18 cellular contexts compared by ENCODE assay signal in genomic region chr5:68249520-68249919, GRCh38. TPM values are rescaled to one million over a fixed set of nuclear protein-coding genes. Genes with fewer than 3 reads are reported as not detected.
DNase-seq lines count a peak whose midpoint lies in the region; ATAC-seq and TF ChIP-seq lines count a peak whose summit lies in the region.
"Had no signal": no experiment of that assay in that cellular context is flagged by ENCODE, and none has a peak within 500 bp of the region (broad histone marks: within the 10 kb centered on the region; RNA-seq: fewer than 3 reads in every experiment).

No MANE protein-coding gene starts in this region.

- peak overlapping the region; percentile 69 to 81 for H3K27ac ChIP-seq in right atrium auricular region
- H3K27ac ChIP-seq: foreskin keratinocyte had no signal

- peaks cover 0 to 77% of the 10 kb centered on the region in 2 donors for H3K4me1 ChIP-seq in right atrium auricular region

- H3K27me3 Mint-ChIP-seq in dendritic cell treated with granulocyte-macrophage colony-stimulating factor and Interleukin-4, amounts not matched to agents 40 ng/mL and 50 ng/mL, for 4 days: no peaks in the 10 kb centered on the region
- H3K27me3 Mint-ChIP-seq in nephron progenitor cell (ENCODE audit: low read depth, poor library complexity): no peaks in the 10 kb centered on the region
- H3K27me3 Mint-ChIP-seq in stimulated activated naive B cell treated with anti-CD40 and anti-IgM and Interleukin-4, amounts not matched to agents 10 μg/mL and 1 μg/mL and 100 μg/mL, for 72 hours: no peaks in the 10 kb centered on the region
- H3K27me3 Mint-ChIP-seq: effector memory CD8-positive, alpha-beta T cell had no signal

- peaks cover 35% of the 10 kb centered on the region for H3K36me3 Mint-ChIP-seq in dendritic cell treated with granulocyte-macrophage colony-stimulating factor and Interleukin-4, amounts not matched to agents 40 ng/mL and 50 ng/mL, for 4 days (ENCODE audit: low read depth)
- H3K36me3 Mint-ChIP-seq in nephron progenitor cell (ENCODE audit: low read depth): peaks cover 40% of the 10 kb centered on the region
- H3K36me3 Mint-ChIP-seq in stimulated activated naive B cell treated with anti-CD40 and anti-IgM and Interleukin-4, amounts not matched to agents 10 μg/mL and 1 μg/mL and 100 μg/mL, for 72 hours: peaks cover 2 to 12% of the 10 kb centered on the region in 2 donors

- intact Hi-C loops in cardiac septum (cut with DNase I): no loop called here
- intact Hi-C loops in dendritic cell treated with granulocyte-macrophage colony-stimulating factor and Interleukin-4, amounts not matched to agents 40 ng/mL and 50 ng/mL, for 4 days (cut with micrococcal nuclease): no loop called here

- no peak overlapping the region for H3K4me3 ChIP-seq in right atrium auricular region

- peaks cover 66% of the 10 kb centered on the region for H3K4me1 Mint-ChIP-seq in dendritic cell treated with granulocyte-macrophage colony-stimulating factor and Interleukin-4, amounts not matched to agents 40 ng/mL and 50 ng/mL, for 4 days (ENCODE audit: low read depth)
- H3K4me1 Mint-ChIP-seq in nephron progenitor cell: peaks cover 72% of the 10 kb centered on the region
- H3K4me1 Mint-ChIP-seq in stimulated activated naive B cell treated with anti-CD40 and anti-IgM and Interleukin-4, amounts not matched to agents 10 μg/mL and 1 μg/mL and 100 μg/mL, for 72 hours: peaks cover 33 to 74% of the 10 kb centered on the region in 2 donors

- H3K9me3 ChIP-seq in right atrium auricular region: no peaks in the 10 kb centered on the region

- DNase-seq in right atrium auricular region (ENCODE audit: low spot score) (no peak), cardiac septum (ENCODE audit: low spot score) (no peak), nephron progenitor cell (no peak), GM19240 (ENCODE audit: insufficient read length, low spot score) (no peak)
- no peak for DNase-seq in stimulated activated naive B cell treated with anti-CD40 and anti-IgM and Interleukin-4, amounts not matched to agents 10 μg/mL and 1 μg/mL and 100 μg/mL, for 72 hours
- DNase-seq: activated naive CD4-positive, alpha-beta T cell; effector memory CD8-positive, alpha-beta T cell; foreskin keratinocyte; HCEC 1CT; MV-4-11; NCI-H2081 treated with DMSO at 0.1 percent for 48 hours; NCI-H774; occipital lobe; small intestine had no signal

- TF ChIP-seq CTCF in right atrium auricular region (IDR thresholded peaks at IDR 0.05) (no peak), nephron progenitor cell (IDR thresholded peaks at IDR 0.05) (no peak)

- no peak for ATAC-seq in GM19467 (IDR thresholded peaks at IDR 0.05; ENCODE audit: unreplicated experiment)
- no peak for ATAC-seq in stimulated activated naive B cell treated with anti-CD40 and anti-IgM and Interleukin-4, amounts not matched to agents 10 μg/mL and 1 μg/mL and 100 μg/mL, for 72 hours (replicated peaks)
- no peak for ATAC-seq in HG02610 (IDR thresholded peaks at IDR 0.05; ENCODE audit: unreplicated experiment)
- ATAC-seq: effector memory CD8-positive, alpha-beta T cell; foreskin keratinocyte; HepG2 had no signal

- no peaks in the 10 kb centered on the region for H3K27me3 ChIP-seq in right atrium auricular region
- H3K27me3 ChIP-seq: foreskin keratinocyte had no signal

- no peak overlapping the region for H3K4me3 Mint-ChIP-seq in dendritic cell treated with granulocyte-macrophage colony-stimulating factor and Interleukin-4, amounts not matched to agents 40 ng/mL and 50 ng/mL, for 4 days
- no peak overlapping the region for H3K4me3 Mint-ChIP-seq in nephron progenitor cell
- no peak overlapping the region for H3K4me3 Mint-ChIP-seq in stimulated activated naive B cell treated with anti-CD40 and anti-IgM and Interleukin-4, amounts not matched to agents 10 μg/mL and 1 μg/mL and 100 μg/mL, for 72 hours

- no peaks in the 10 kb centered on the region for H3K36me3 ChIP-seq in right atrium auricular region

- peak overlapping the region; percentile 56 for H3K27ac Mint-ChIP-seq in dendritic cell treated with granulocyte-macrophage colony-stimulating factor and Interleukin-4, amounts not matched to agents 40 ng/mL and 50 ng/mL, for 4 days
- peak overlapping the region; percentile 81 for H3K27ac Mint-ChIP-seq in nephron progenitor cell
- no peak overlapping the region for H3K27ac Mint-ChIP-seq in stimulated activated naive B cell treated with anti-CD40 and anti-IgM and Interleukin-4, amounts not matched to agents 10 μg/mL and 1 μg/mL and 100 μg/mL, for 72 hours

- no peaks in the 10 kb centered on the region for H3K9me3 Mint-ChIP-seq in dendritic cell treated with granulocyte-macrophage colony-stimulating factor and Interleukin-4, amounts not matched to agents 40 ng/mL and 50 ng/mL, for 4 days
- H3K9me3 Mint-ChIP-seq in nephron progenitor cell: peaks cover 10% of the 10 kb centered on the region
- no peaks in the 10 kb centered on the region for H3K9me3 Mint-ChIP-seq in stimulated activated naive B cell treated with anti-CD40 and anti-IgM and Interleukin-4, amounts not matched to agents 10 μg/mL and 1 μg/mL and 100 μg/mL, for 72 hours
- H3K9me3 Mint-ChIP-seq: effector memory CD8-positive, alpha-beta T cell had no signal

RNA-seq across cellular contexts. Expression of gene PIK3R1, which starts 34.0 kb away (rescaled TPM):
- total RNA-seq in right atrium auricular region (10 to 100 TPM; 87.0 to 91.1 TPM), cardiac septum (166 TPM)
